Comparison of ENCODE assay signal across 1 cellular context in genomic region chr14:61126083-61126962, GRCh38.
TF ChIP-seq lines count a peak whose summit lies in the region.

No MANE protein-coding gene starts in this region.

TF ChIP-seq in H1, 55 proteins besides CTCF, POLR2A, EP300 and RAD21:
- TF ChIP-seq SAP30 (IDR thresholded peaks at IDR 0.05; ENCODE audit: insufficient read depth, insufficient replicate concordance, low read length) (no peak), PHF8 (conservative IDR thresholded peaks at IDR 0.05; ENCODE audit: low read depth, low read length) (no peak), E2F6 (IDR thresholded peaks at IDR 0.05) (no peak), SUZ12 (IDR thresholded peaks at IDR 0.05; ENCODE audit: low read length) (no peak), SIRT6 (IDR thresholded peaks at IDR 0.05; ENCODE audit: low read length) (no peak), YY1 (IDR thresholded peaks at IDR 0.05; ENCODE audit: low read depth, low read length) (no peak), RBBP5 (IDR thresholded peaks at IDR 0.05; ENCODE audit: borderline replicate concordance, low read depth, low read length) (no peak), POU5F1 (IDR thresholded peaks at IDR 0.05; ENCODE audit: low read depth, low read length) (no peak), CEBPB (IDR thresholded peaks at IDR 0.05; ENCODE audit: low read depth, low read length) (no peak), CHD2 (IDR thresholded peaks at IDR 0.05; ENCODE audit: low read length) (no peak), SIN3A (conservative IDR thresholded peaks at IDR 0.05 in 1 of 2, IDR thresholded peaks at IDR 0.05 in 1 of 2; ENCODE audit: low read depth in 1 of 2, low read length in 2 of 2) (no peak)
